In genomic region chr2:163733301-163733938, GRCh38 we compare ENCODE assay signal across 9 cellular contexts. TPM values are rescaled to one million over a fixed set of nuclear protein-coding genes. Genes with fewer than 3 reads are reported as not detected.
A peak's percentile ranks its signal among the peaks of the same experiment; 100 is the strongest.
DNase-seq lines count a peak whose midpoint lies in the region; ATAC-seq, FAIRE-seq and TF ChIP-seq lines count a peak whose summit lies in the region.
"Had no signal": no experiment of that assay in that cellular context is flagged by ENCODE, and none has a peak within 500 bp of the region (broad histone marks: within the 10 kb centered on the region; RNA-seq: fewer than 3 reads in every experiment).

No MANE protein-coding gene starts in this region.

- H3K27me3 ChIP-seq in astrocyte (ENCODE audit: insufficient read depth, low read length) (no peaks in the 10 kb centered on the region), iPS-18a (ENCODE audit: control insufficient read depth, insufficient read depth, low read length) (no peaks in the 10 kb centered on the region), gastrocnemius medialis (no peaks in the 10 kb centered on the region)

- peak overlapping the region; percentile 95 for H3K4me3 ChIP-seq in astrocyte (ENCODE audit: insufficient read depth, low read depth, low read length)
- peak overlapping the region; percentile 80 for H3K4me3 ChIP-seq in iPS-18a (ENCODE audit: low read length)
- H3K4me3 ChIP-seq in gastrocnemius medialis: peak overlapping the region; percentile 70 to 78 (median 77)

- peak overlapping the region; percentile 73 for H2AFZ ChIP-seq in astrocyte (ENCODE audit: low read depth, low read length)

- peak overlapping the region; percentile 39 for H3K27ac Mint-ChIP-seq in HFFc6
- no peak overlapping the region for H3K27ac Mint-ChIP-seq in astrocyte (ENCODE audit: unreplicated experiment)
- H3K27ac Mint-ChIP-seq in activated CD4-positive, alpha-beta T cell treated with anti-CD3 and anti-CD28 coated beads, Interleukin-2, amount 10 ng/mL, durations not matched to agents 7 days and 5 days: no peak overlapping the region

- FAIRE-seq in astrocyte (lab: Jason Lieb, UNC): no peak

- H3K9me3 ChIP-seq in astrocyte (ENCODE audit: insufficient read depth, low read depth, low read length) (no peaks in the 10 kb centered on the region), iPS-18a (ENCODE audit: control insufficient read depth, low read depth, low read length) (no peaks in the 10 kb centered on the region), gastrocnemius medialis (no peaks in the 10 kb centered on the region)

- intact Hi-C loops in gastrocnemius medialis (cut with DNase I; ENCODE audit: low total_unique reads): loop anchor here (5.0 kb wide), 1 partner anchor 386 kb away; no protein-coding TSS in a partner anchor

- CTCF ChIA-PET in RWPE1 (lab: Yijun Ruan, JAX): interaction anchor here (0.6 kb wide), 1 partner anchor 13 kb away, joined by 4 read pairs; no protein-coding TSS in a partner anchor
- CTCF ChIA-PET in activated CD4-positive, alpha-beta T cell treated with anti-CD3 and anti-CD28 coated beads, Interleukin-2, amount 10 ng/mL, durations not matched to agents 7 days and 5 days (lab: Charles Lee): no interaction called here

- TF ChIP-seq CTCF in HFFc6 (IDR thresholded peaks at IDR 0.05): no peak
- no peak for TF ChIP-seq CTCF in astrocyte (IDR thresholded peaks at IDR 0.05; ENCODE audit: insufficient read depth, low read depth, low read length)
- TF ChIP-seq CTCF in gastrocnemius medialis (IDR thresholded peaks at IDR 0.05 in 4 of 5, conservative IDR thresholded peaks at IDR 0.05 in 1 of 5): no peak
- TF ChIP-seq CTCF in RWPE1 (conservative IDR thresholded peaks at IDR 0.05; ENCODE audit: low read depth): no peak

- peak overlapping the region; percentile 96 for H3K9ac ChIP-seq in astrocyte (ENCODE audit: low read length)
- H3K9ac ChIP-seq in iPS-18a (ENCODE audit: low read length): no peak overlapping the region

- H3K27me3 Mint-ChIP-seq in HFFc6 (ENCODE audit: insufficient read depth) (no peaks in the 10 kb centered on the region; the same call in 1 of the 2 replicates), astrocyte (ENCODE audit: low read depth, unreplicated experiment) (no peaks in the 10 kb centered on the region)
- H3K27me3 Mint-ChIP-seq in activated CD4-positive, alpha-beta T cell treated with anti-CD3 and anti-CD28 coated beads, Interleukin-2, amount 10 ng/mL, durations not matched to agents 7 days and 5 days: peaks cover 32% of the 10 kb centered on the region

- H3K27ac ChIP-seq in astrocyte (ENCODE audit: low read depth, low read length) (peak overlapping the region; percentile 47), iPS-18a (ENCODE audit: low read length) (no peak overlapping the region), gastrocnemius medialis (peak overlapping the region; percentile 86 to 92 (median 88)), RWPE1 (no peak overlapping the region)

- no peak for TF ChIP-seq POLR2A in gastrocnemius medialis (IDR thresholded peaks at IDR 0.05)

- peaks cover 70% of the 10 kb centered on the region for H3K79me2 ChIP-seq in astrocyte (ENCODE audit: insufficient read depth, low read length)

- POLR2A ChIA-PET in RWPE1 (lab: Yijun Ruan, JAX; ENCODE audit: low non-redundant PET): no interaction called here
- POLR2A ChIA-PET in activated CD4-positive, alpha-beta T cell treated with anti-CD3 and anti-CD28 coated beads, Interleukin-2, amount 10 ng/mL, durations not matched to agents 7 days and 5 days (lab: Charles Lee): no interaction called here

- H3K9me3 Mint-ChIP-seq in HFFc6: no peaks in the 10 kb centered on the region
- no peaks in the 10 kb centered on the region for H3K9me3 Mint-ChIP-seq in astrocyte (ENCODE audit: unreplicated experiment)
- H3K9me3 Mint-ChIP-seq in activated CD4-positive, alpha-beta T cell treated with anti-CD3 and anti-CD28 coated beads, Interleukin-2, amount 10 ng/mL, durations not matched to agents 7 days and 5 days: no peaks in the 10 kb centered on the region

- H3K36me3 Mint-ChIP-seq in HFFc6 (ENCODE audit: low read depth) (no peaks in the 10 kb centered on the region), astrocyte (ENCODE audit: low read depth, unreplicated experiment) (peaks cover under 1% of the 10 kb centered on the region)
- H3K36me3 Mint-ChIP-seq in activated CD4-positive, alpha-beta T cell treated with anti-CD3 and anti-CD28 coated beads, Interleukin-2, amount 10 ng/mL, durations not matched to agents 7 days and 5 days (ENCODE audit: low read depth): peaks cover 3% of the 10 kb centered on the region

- H3K4me1 Mint-ChIP-seq in HFFc6 (ENCODE audit: low read depth) (peaks cover 49% of the 10 kb centered on the region), astrocyte (ENCODE audit: low read depth, unreplicated experiment) (peaks cover 11% of the 10 kb centered on the region)
- peaks cover 4% of the 10 kb centered on the region for H3K4me1 Mint-ChIP-seq in activated CD4-positive, alpha-beta T cell treated with anti-CD3 and anti-CD28 coated beads, Interleukin-2, amount 10 ng/mL, durations not matched to agents 7 days and 5 days

- peak overlapping the region; percentile 89 for H3K4me3 Mint-ChIP-seq in HFFc6
- peak overlapping the region; percentile 95 for H3K4me3 Mint-ChIP-seq in astrocyte (ENCODE audit: unreplicated experiment)
- no peak overlapping the region for H3K4me3 Mint-ChIP-seq in activated CD4-positive, alpha-beta T cell treated with anti-CD3 and anti-CD28 coated beads, Interleukin-2, amount 10 ng/mL, durations not matched to agents 7 days and 5 days

- H4K20me1 ChIP-seq in astrocyte (ENCODE audit: insufficient read depth, low read length): no peaks in the 10 kb centered on the region

- H3K36me3 ChIP-seq in astrocyte (ENCODE audit: insufficient read depth, low read length) (no peaks in the 10 kb centered on the region), iPS-18a (ENCODE audit: control insufficient read depth, low read depth, low read length) (no peaks in the 10 kb centered on the region), gastrocnemius medialis (no peaks in the 10 kb centered on the region)

- H3K4me2 ChIP-seq in astrocyte (ENCODE audit: low read length): peak overlapping the region; percentile 93

- ATAC-seq in gastrocnemius medialis: no peak
- ATAC-seq in HG02870 (IDR thresholded peaks at IDR 0.05; ENCODE audit: unreplicated experiment): no peak

- DNase-seq in HFFc6 (no peak), astrocyte (ENCODE audit: low read depth) (no peak), gastrocnemius medialis (peak in 1 of 2 donors; percentile 16), RWPE1 (ENCODE audit: low spot score) (no peak), DMS53 treated with DMSO at 0.1 percent for 48 hours (lab: John Stamatoyannopoulos, UW; ENCODE audit: unreplicated experiment) (no peak)
- DNase-seq in activated CD4-positive, alpha-beta T cell treated with anti-CD3 and anti-CD28 coated beads, Interleukin-2, amount 10 ng/mL, durations not matched to agents 7 days and 5 days: no peak
- DNase-seq: GF-D8 had no signal

- H3K4me1 ChIP-seq in astrocyte (ENCODE audit: insufficient read depth, low read length) (peaks cover 10% of the 10 kb centered on the region), iPS-18a (ENCODE audit: control insufficient read depth, low read depth, low read length) (peaks cover 31% of the 10 kb centered on the region), gastrocnemius medialis (peaks cover 0 to 6% of the 10 kb centered on the region in 2 donors)

- in situ Hi-C loops in gastrocnemius medialis (cut with MboI; ENCODE audit: low sequenced_read_pairs in 4 of 4): no loop called here

RNA-seq across cellular contexts. Expression of gene FIGN, which starts 2.4 kb away (rescaled TPM):
- 1 to 10 TPM; 1.3 to 4.4 (median 2.0) TPM for total RNA-seq in HFFc6 (2021; fragmentation: NEBNext Ultra II Directional; extraction: Animal tissue kit (Norgen Biotek cat#: 25700))
- total RNA-seq in astrocyte (25.9 and 30.3 TPM in 2 replicates), gastrocnemius medialis (1 to 10 TPM in 2 of 4 donors, under 1 TPM in 2; 0.42 to 3.1 (median 1.3) TPM)
- total RNA-seq in activated CD4-positive, alpha-beta T cell treated with anti-CD3 and anti-CD28 coated beads, Interleukin-2, amount 10 ng/mL, durations not matched to agents 7 days and 5 days: not detected

Comparison
In these comparisons a context has a peak if more than half of its experiments do, and no peak if none do; other contexts are left out.
1. H3K27ac ChIP-seq: peak in astrocyte (single experiment) and gastrocnemius medialis (4 of 4); none in iPS-18a (single experiment) and RWPE1 (single experiment).
2. Peak in every context shown above with its lines, with median percentiles within 50 percentile points of each other: H3K4me3 ChIP-seq.